In genomic region chr6:37019065-37019450, GRCh38 we compare ENCODE assay signal across 9 cellular contexts. TPM values are rescaled to one million over a fixed set of nuclear protein-coding genes. Genes with fewer than 3 reads are reported as not detected.
DNase-seq lines count a peak whose midpoint lies in the region; ATAC-seq, FAIRE-seq and TF ChIP-seq lines count a peak whose summit lies in the region.
"Had no signal": no experiment of that assay in that cellular context is flagged by ENCODE, and none has a peak within 500 bp of the region (broad histone marks: within the 10 kb centered on the region; RNA-seq: fewer than 3 reads in every experiment).

No MANE protein-coding gene starts in this region.

- H3K4me3 ChIP-seq in AG04450 (ENCODE audit: low read depth, low read length) (no peak overlapping the region), PC-9 (no peak overlapping the region), right atrium auricular region (no peak overlapping the region)
- H3K4me3 ChIP-seq: cardiac muscle cell had no signal

- POLR2A ChIA-PET in AG04450 (lab: Yijun Ruan, JAX) (interaction anchor here (1.6 kb wide), 1 partner anchor 191 kb away, joined by 8 read pairs; no protein-coding TSS in a partner anchor), PC-9 (lab: Charles Lee; ENCODE audit: unreplicated experiment) (interaction anchor here (0.5 kb wide), 1 partner anchor 176 kb away, joined by 14 read pairs; no protein-coding TSS in a partner anchor)

- intact Hi-C loops in PC-9 (cut with micrococcal nuclease; ENCODE audit: unreplicated experiment): loop anchor here (2.0 to 5.0 kb wide), 2 partner anchors 147 to 1554 kb away; partner anchors contain the start of gene PPIL1

- H3K9me2 ChIP-seq in PC-9 (ENCODE audit: insufficient read depth): no peaks in the 10 kb centered on the region

- no peak for ATAC-seq in GM18517 (IDR thresholded peaks at IDR 0.05; ENCODE audit: unreplicated experiment)

- CTCF ChIA-PET in AG04450 (lab: Charles Lee) (interaction anchor here (0.5 to 16.0 kb wide), 21 partner anchors 10 to 258 kb away, joined by 3 to 597 read pairs (median 10); partner anchors contain the start of genes C6orf89, PIM1 and PPIL1), PC-9 (lab: Charles Lee) (interaction anchor here (0.7 to 5.4 kb wide), 8 partner anchors 87 to 404 kb away, joined by 3 to 45 read pairs (median 4); partner anchors contain the start of gene PPIL1)

- no peak overlapping the region for H2AFZ ChIP-seq in PC-9

- peak overlapping the region; percentile 59 for H3K4me2 ChIP-seq in PC-9

- no peak for FAIRE-seq in HTR-8/SVneo (lab: Jason Lieb, UNC)

- H4K20me1 ChIP-seq in PC-9 (ENCODE audit: insufficient read depth): no peaks in the 10 kb centered on the region

- H3F3A ChIP-seq in PC-9 (ENCODE audit: insufficient read depth, low read depth): peaks cover 39% of the 10 kb centered on the region

- DNase-seq in AG04450 (ENCODE audit: low read depth, low spot score) (no peak), G401 (ENCODE audit: low spot score) (peak; percentile 53), PC-9 (peak; percentile 73 to 85), right atrium auricular region (ENCODE audit: low spot score) (no peak), HTR-8/SVneo (ENCODE audit: insufficient read length, low spot score) (no peak)
- DNase-seq in activated CD4-positive, CD25-positive, alpha-beta regulatory T cell (lab: John Stamatoyannopoulos, UW): no peak
- no peak for DNase-seq in activated CD4-positive, alpha-beta T cell treated with anti-CD3 and anti-CD28 coated beads for 4 hours

- no peaks in the 10 kb centered on the region for H3K27me3 ChIP-seq in AG04450 (ENCODE audit: control insufficient read depth, insufficient read depth, low read length)
- H3K27me3 ChIP-seq in PC-9 (ENCODE audit: insufficient read depth, low read depth): no peaks in the 10 kb centered on the region
- H3K27me3 ChIP-seq in right atrium auricular region: no peaks in the 10 kb centered on the region
- H3K27me3 ChIP-seq: cardiac muscle cell had no signal

- no peak for TF ChIP-seq CTCF in AG04450 (IDR thresholded peaks at IDR 0.05; ENCODE audit: low read depth, low read length)
- no peak for TF ChIP-seq CTCF in PC-9 (conservative IDR thresholded peaks at IDR 0.05)
- no peak for TF ChIP-seq CTCF in right atrium auricular region (IDR thresholded peaks at IDR 0.05)

- peaks cover 53% of the 10 kb centered on the region for H3K4me1 ChIP-seq in PC-9 (replicated peaks; ENCODE audit: insufficient read depth)
- H3K4me1 ChIP-seq in right atrium auricular region: peaks cover 0 to 16% of the 10 kb centered on the region in 2 donors

- no peaks in the 10 kb centered on the region for H3K79me2 ChIP-seq in PC-9 (ENCODE audit: low read depth)

- H3K9me3 ChIP-seq in AG04450 (ENCODE audit: control insufficient read depth, insufficient read depth, low read length) (no peaks in the 10 kb centered on the region; the same call in 1 of the 2 replicates), PC-9 (ENCODE audit: insufficient read depth, low read depth) (no peaks in the 10 kb centered on the region), right atrium auricular region (no peaks in the 10 kb centered on the region)

- H3K27ac ChIP-seq in AG04450 (ENCODE audit: low read depth, low read length) (peak overlapping the region; percentile 2), PC-9 (peak overlapping the region; percentile 67), right atrium auricular region (peak overlapping the region; percentile 36 to 67)
- H3K27ac ChIP-seq: cardiac muscle cell had no signal

- H3K36me3 ChIP-seq in PC-9 (ENCODE audit: low read depth) (no peaks in the 10 kb centered on the region), right atrium auricular region (no peaks in the 10 kb centered on the region)
- H3K36me3 ChIP-seq: cardiac muscle cell had no signal

- no TSS peak for BruUV-seq in PC-9 (replicated peaks; lab: Mats Ljungman, UMichigan)

- in situ Hi-C loops in G401 (cut with HindIII; ENCODE audit: low sequenced_read_pairs): no loop called here

RNA-seq across cellular contexts. Expression of gene FGD2, which starts 13.6 kb away (rescaled TPM):
- not detected in 2 replicates for polyA plus RNA-seq in AG04450 (2011; rRNA removed)
- not detected in 2 replicates for polyA minus RNA-seq in AG04450 (2011; rRNA and poly(A)+ RNA removed)
- total RNA-seq in G401 (2014; rRNA removed; shearing (Covaris generic)): 0.55 and 1.2 TPM in 2 replicates
- total RNA-seq in PC-9 (2021) (0.50 and 0.55 TPM in 2 replicates), right atrium auricular region (1 to 10 TPM; 4.9 to 8.0 TPM)
- total RNA-seq: cardiac muscle cell had no signal

RNA-seq across cellular contexts. Expression of gene MTCH1, which starts 33.1 kb away (rescaled TPM):
- polyA plus RNA-seq in AG04450 (2011; rRNA removed): 149 and 160 TPM in 2 replicates
- polyA minus RNA-seq in AG04450 (2011; rRNA and poly(A)+ RNA removed): 144 and 161 TPM in 2 replicates
- total RNA-seq in G401 (2014; rRNA removed; shearing (Covaris generic)): 389 and 393 TPM in 2 replicates
- total RNA-seq in PC-9 (2021) (236 and 241 TPM in 2 replicates), right atrium auricular region (100 to 1,000 TPM; 155 to 259 TPM)

Comparison
In these comparisons a context has a peak if more than half of its experiments do, and no peak if none do; other contexts are left out.
1. DNase-seq: peak in G401 (single experiment) and PC-9 (2 of 2); none in AG04450 (single experiment), right atrium auricular region (single experiment), activated CD4-positive, CD25-positive, alpha-beta regulatory T cell (0 of 4), HTR-8/SVneo (single experiment) and activated CD4-positive, alpha-beta T cell treated with anti-CD3 and anti-CD28 coated beads for 4 hours (0 of 2).
2. H3K27ac ChIP-seq: peak in every context shown above with its lines; median percentile 67 in PC-9; 52 in right atrium auricular region; 2 in AG04450.